1 cellular context compared by ENCODE assay signal in the genomic region with DNA sequence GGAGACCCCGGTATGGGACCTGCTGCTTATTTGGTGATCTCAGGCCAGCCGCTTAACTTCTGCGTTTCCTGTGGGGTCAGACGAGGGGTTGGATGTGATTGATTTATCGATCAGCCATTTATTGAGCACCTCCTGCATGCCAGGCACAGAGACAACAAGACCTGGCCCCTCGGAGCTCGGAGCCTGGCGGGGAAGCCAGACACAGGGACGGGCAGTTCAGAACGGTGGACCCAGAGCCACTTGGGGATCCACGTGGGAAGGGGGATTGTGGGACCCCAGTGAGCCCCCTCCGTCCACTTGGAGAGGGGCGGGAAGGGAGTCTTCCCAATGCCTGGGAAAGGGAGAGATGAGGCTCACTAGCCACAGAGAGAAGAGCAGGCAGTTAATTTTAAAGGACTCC.
TF ChIP-seq lines count a peak whose summit lies in the region.

No MANE protein-coding gene starts in this region.

TF ChIP-seq in IMR-90, 13 proteins besides CTCF, POLR2A, EP300 and RAD21:
- TF ChIP-seq MXI1 (IDR thresholded peaks at IDR 0.05; ENCODE audit: borderline replicate concordance, low read depth, low read length): no peak
- no peak for TF ChIP-seq CHD1 (IDR thresholded peaks at IDR 0.05; ENCODE audit: low read depth, low read length)
- TF ChIP-seq RFX5 (IDR thresholded peaks at IDR 0.05; ENCODE audit: low read depth, low read length): no peak
- no peak for TF ChIP-seq SMC3 (IDR thresholded peaks at IDR 0.05; ENCODE audit: low read depth, low read length)
- no peak for TF ChIP-seq MAZ (IDR thresholded peaks at IDR 0.05; ENCODE audit: borderline replicate concordance, low read depth, low read length)
- TF ChIP-seq MAFK (IDR thresholded peaks at IDR 0.05; ENCODE audit: low read depth, low read length): no peak
- TF ChIP-seq BHLHE40 (IDR thresholded peaks at IDR 0.05; ENCODE audit: low read depth, low read length): no peak
- TF ChIP-seq FOS (IDR thresholded peaks at IDR 0.05; ENCODE audit: low read depth, low read length): no peak
- TF ChIP-seq NFE2L2 (IDR thresholded peaks at IDR 0.05; ENCODE audit: low read depth, low read length): no peak
- TF ChIP-seq, protein P1, sequence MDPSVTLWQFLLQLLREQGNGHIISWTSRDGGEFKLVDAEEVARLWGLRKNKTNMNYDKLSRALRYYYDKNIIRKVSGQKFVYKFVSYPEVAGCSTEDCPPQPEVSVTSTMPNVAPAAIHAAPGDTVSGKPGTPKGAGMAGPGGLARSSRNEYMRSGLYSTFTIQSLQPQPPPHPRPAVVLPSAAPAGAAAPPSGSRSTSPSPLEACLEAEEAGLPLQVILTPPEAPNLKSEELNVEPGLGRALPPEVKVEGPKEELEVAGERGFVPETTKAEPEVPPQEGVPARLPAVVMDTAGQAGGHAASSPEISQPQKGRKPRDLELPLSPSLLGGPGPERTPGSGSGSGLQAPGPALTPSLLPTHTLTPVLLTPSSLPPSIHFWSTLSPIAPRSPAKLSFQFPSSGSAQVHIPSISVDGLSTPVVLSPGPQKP (IDR thresholded peaks at IDR 0.05; ENCODE audit: borderline replicate concordance, low read depth, low read length): no peak
- TF ChIP-seq RCOR1 (IDR thresholded peaks at IDR 0.05; ENCODE audit: insufficient replicate concordance, low read length): no peak
- no peak for TF ChIP-seq CEBPB (IDR thresholded peaks at IDR 0.05; ENCODE audit: low read depth, low read length)
- TF ChIP-seq, protein P2, sequence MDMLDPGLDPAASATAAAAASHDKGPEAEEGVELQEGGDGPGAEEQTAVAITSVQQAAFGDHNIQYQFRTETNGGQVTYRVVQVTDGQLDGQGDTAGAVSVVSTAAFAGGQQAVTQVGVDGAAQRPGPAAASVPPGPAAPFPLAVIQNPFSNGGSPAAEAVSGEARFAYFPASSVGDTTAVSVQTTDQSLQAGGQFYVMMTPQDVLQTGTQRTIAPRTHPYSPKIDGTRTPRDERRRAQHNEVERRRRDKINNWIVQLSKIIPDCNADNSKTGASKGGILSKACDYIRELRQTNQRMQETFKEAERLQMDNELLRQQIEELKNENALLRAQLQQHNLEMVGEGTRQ (IDR thresholded peaks at IDR 0.05; ENCODE audit: low read depth, low read length): no peak
